ENCODE assay signal across 2 cellular contexts in genomic region chr17:82103588-82104451, GRCh38.
TF ChIP-seq lines count a peak whose summit lies in the region.

No MANE protein-coding gene starts in this region.

TF ChIP-seq in HepG2, 621 proteins besides CTCF, POLR2A, EP300 and RAD21 (continues in another document):
- TF ChIP-seq SNAPC4 (CRISPR knock-in tag; IDR thresholded peaks at IDR 0.05) = peak; percentile 86
- no peak for TF ChIP-seq TCF7L2 (IDR thresholded peaks at IDR 0.05; ENCODE audit: low read depth, low read length)
- peak; percentile 47; the same call in 1 of the 2 replicates for TF ChIP-seq ZNF362 (CRISPR knock-in tag; IDR thresholded peaks at IDR 0.05; ENCODE audit: borderline replicate concordance)
- TF ChIP-seq RORA (CRISPR knock-in tag; IDR thresholded peaks at IDR 0.05) = no peak
- peak; percentile 81; the same call in 1 of the 2 replicates for TF ChIP-seq MLX (CRISPR knock-in tag; IDR thresholded peaks at IDR 0.05)
- peak; percentile 79; the same call in 1 of the 2 replicates for TF ChIP-seq RFXAP (CRISPR knock-in tag; IDR thresholded peaks at IDR 0.05; ENCODE audit: borderline replicate concordance)
- TF ChIP-seq SMAD1 (CRISPR knock-in tag; IDR thresholded peaks at IDR 0.05; ENCODE audit: borderline replicate concordance, low read depth) = 0 out of 2 replicates have a peak, but pooled peaks have one; percentile 47
- peak; percentile 78; the same call in 1 of the 2 replicates for TF ChIP-seq ZNF253 (CRISPR knock-in tag; IDR thresholded peaks at IDR 0.05; ENCODE audit: borderline replicate concordance)
- TF ChIP-seq ZNF18 (CRISPR knock-in tag; IDR thresholded peaks at IDR 0.05; ENCODE audit: insufficient replicate concordance) = peak; percentile 78
- TF ChIP-seq NCOA2 (CRISPR knock-in tag; IDR thresholded peaks at IDR 0.05) = peak; percentile 69
- peak; percentile 55; the same call in 1 of the 2 replicates for TF ChIP-seq ZNF317 (CRISPR knock-in tag; IDR thresholded peaks at IDR 0.05)
- TF ChIP-seq ATF4 (CRISPR knock-in tag; IDR thresholded peaks at IDR 0.05) = no peak
- no peak for TF ChIP-seq SNAPC5 (CRISPR knock-in tag; IDR thresholded peaks at IDR 0.05; ENCODE audit: borderline replicate concordance)
- TF ChIP-seq MAF1 (CRISPR knock-in tag; IDR thresholded peaks at IDR 0.05; ENCODE audit: borderline replicate concordance) = no peak; the same call in 1 of the 2 replicates
- TF ChIP-seq MEIS2 (CRISPR knock-in tag; IDR thresholded peaks at IDR 0.05) = peak; percentile 83
- no peak for TF ChIP-seq ZFP62 (CRISPR knock-in tag; IDR thresholded peaks at IDR 0.05)
- no peak; the same call in 1 of the 2 replicates for TF ChIP-seq RBAK (CRISPR knock-in tag; IDR thresholded peaks at IDR 0.05)

TF ChIP-seq in GM12891, 5 proteins besides CTCF, POLR2A, EP300 and RAD21:
- no peak for TF ChIP-seq PAX5 (IDR thresholded peaks at IDR 0.05; ENCODE audit: insufficient read depth, low read length, severe bottlenecking)
- no peak for TF ChIP-seq POU2F2 (IDR thresholded peaks at IDR 0.05; ENCODE audit: low read depth, low read length)
- TF ChIP-seq SPI1 (IDR thresholded peaks at IDR 0.05; ENCODE audit: low read depth, low read length) = no peak
- no peak for TF ChIP-seq POLR2AphosphoS5 (IDR thresholded peaks at IDR 0.05; ENCODE audit: low read depth, low read length)
- no peak for TF ChIP-seq TAF1 (IDR thresholded peaks at IDR 0.05; ENCODE audit: low read depth, low read length)
